In the genomic region with DNA sequence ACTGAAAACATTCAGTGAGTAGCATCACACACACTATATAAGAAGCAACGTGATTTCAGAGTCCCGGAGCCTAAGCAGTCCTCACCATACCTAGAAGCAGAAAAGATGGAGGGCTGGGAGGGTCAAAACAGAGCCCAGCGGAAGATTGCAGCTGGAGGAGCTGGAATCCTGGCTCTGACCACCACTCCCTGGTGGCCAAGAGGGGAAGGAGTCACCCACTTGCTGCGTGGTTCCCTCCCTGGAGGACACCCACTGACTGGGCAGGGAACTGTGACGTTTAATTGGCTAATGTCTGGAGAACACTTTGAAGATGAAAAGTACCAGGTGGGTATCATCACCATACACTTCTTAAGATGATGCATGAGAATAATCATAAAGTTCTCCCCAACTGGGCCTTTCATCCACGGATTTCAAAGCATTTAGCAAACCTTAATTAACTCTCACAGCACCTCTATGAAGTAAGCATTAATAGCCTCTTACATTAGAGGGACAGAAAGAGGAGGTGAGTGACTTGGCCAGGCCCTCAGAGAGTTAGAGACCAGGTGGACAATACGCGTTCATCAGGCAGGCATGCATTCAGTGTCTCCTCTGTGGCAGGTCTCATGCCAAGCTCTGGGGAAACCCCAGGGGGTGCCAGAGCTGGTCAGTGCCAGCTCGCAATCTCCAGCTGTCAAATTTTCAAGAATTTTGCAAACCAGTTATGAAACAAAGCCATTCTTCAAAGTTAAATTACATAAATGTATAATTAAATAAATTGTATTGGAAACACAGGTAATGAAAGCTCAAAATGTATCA, we compare ENCODE assay signal across 21 cellular contexts.
"Had no signal": no experiment of that assay in that cellular context is flagged by ENCODE, and none has a peak within 500 bp of the region (broad histone marks: within the 10 kb centered on the region; RNA-seq: fewer than 3 reads in every experiment).

No MANE protein-coding gene starts in this region.

- H3K4me1 ChIP-seq: gastroesophageal sphincter, heart right ventricle, lower lobe of right lung had no signal

- H3K27me3 ChIP-seq: gastroesophageal sphincter, heart right ventricle, tibial artery had no signal

- H3K9me3 ChIP-seq: gastroesophageal sphincter, lower lobe of right lung, psoas muscle had no signal

- ATAC-seq: activated T-cell treated with anti-CD3 and anti-CD28 coated beads, Interleukin-2, amount 50 U/mL, for 72 hours; gastroesophageal sphincter; heart right ventricle; left colon; lower lobe of right lung; naive thymus-derived CD4-positive, alpha-beta T cell; psoas muscle; right cardiac atrium; stimulated activated effector memory CD8-positive, alpha-beta T cell treated with anti-CD3 and anti-CD28 coated beads, Interleukin-12 subunit alpha, Interleukin-12 subunit beta, amount 100 ng/mL, for 72 hours; stimulated activated naive CD8-positive, alpha-beta T cell treated with anti-CD3 and anti-CD28 coated beads, Interleukin-15, amount 100 ng/mL, for 72 hours had no signal

- H3K4me3 ChIP-seq: gastroesophageal sphincter, heart right ventricle, lower lobe of right lung, psoas muscle, skin epidermis, tibial artery had no signal

- DNase-seq: activated CD4-positive, alpha-beta memory T cell treated with anti-CD3 and anti-CD28 coated beads, Interleukin-2, amount 10 ng/mL, durations not matched to agents 7 days and 5 days; activated CD4-positive, alpha-beta T cell treated with anti-CD3 and anti-CD28 coated beads for 48 hours; activated effector memory CD4-positive, alpha-beta T cell treated with Interleukin-2 at 50 U/mL for 16 hours; activated naive CD4-positive, alpha-beta T cell treated with anti-CD3 and anti-CD28 coated beads for 36 hours; activated naive CD8-positive, alpha-beta T cell treated with anti-CD3 and anti-CD28 coated beads, Interleukin-2, amount 10 ng/mL, durations not matched to agents 7 days and 5 days; activated T-cell treated with anti-CD3 and anti-CD28 coated beads, Interleukin-2, amount 50 U/mL, for 72 hours; amniotic stem cell; heart right ventricle; islet precursor cell; left colon; lower lobe of right lung; naive thymus-derived CD4-positive, alpha-beta T cell; psoas muscle; right cardiac atrium; stimulated activated CD4-positive, alpha-beta T cell treated with anti-CD3 and anti-CD28 coated beads, Interleukin-1b, Interleukin-23, amount 100 ng/mL, for 48 hours; stimulated activated naive CD8-positive, alpha-beta T cell treated with anti-CD3 and anti-CD28 coated beads, Interleukin-15, amount 100 ng/mL, for 72 hours; T-helper 1 cell; tibial artery had no signal

- H3K36me3 ChIP-seq: gastroesophageal sphincter, heart right ventricle, lower lobe of right lung, tibial artery had no signal

- H3K27ac ChIP-seq: gastroesophageal sphincter, heart right ventricle, lower lobe of right lung, psoas muscle, skin epidermis, tibial artery had no signal
